14 cellular contexts compared by ENCODE assay signal in the genomic region with DNA sequence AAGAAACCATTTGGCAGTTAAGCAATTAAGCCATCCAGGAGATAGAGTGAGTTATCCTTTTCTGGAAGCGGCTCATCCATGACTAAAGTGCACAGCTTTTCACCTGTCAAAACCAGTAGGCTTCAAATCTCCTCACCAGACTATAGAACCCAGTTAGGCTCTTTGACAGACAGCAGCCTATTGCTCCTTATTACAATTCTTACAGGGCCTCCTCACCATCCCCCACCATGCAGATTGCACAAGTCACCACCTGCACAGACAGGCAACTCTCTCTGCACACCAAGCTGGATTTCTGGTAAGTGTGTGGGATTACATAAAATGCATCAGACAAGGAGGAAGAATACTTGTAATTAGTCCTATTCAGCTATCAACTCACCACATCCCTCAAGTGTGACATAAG.
DNase-seq lines count a peak whose midpoint lies in the region; ATAC-seq and TF ChIP-seq lines count a peak whose summit lies in the region.
"Had no signal": no experiment of that assay in that cellular context is flagged by ENCODE, and none has a peak within 500 bp of the region (broad histone marks: within the 10 kb centered on the region; RNA-seq: fewer than 3 reads in every experiment).

No MANE protein-coding gene starts in this region.

- no peaks in the 10 kb centered on the region for H3K9me3 ChIP-seq in left ventricle myocardium inferior (replicated peaks)
- no peaks in the 10 kb centered on the region for H3K9me3 ChIP-seq in hepatocyte (ENCODE audit: low read depth)
- H3K9me3 ChIP-seq: SJSA1, testis had no signal

- no peaks in the 10 kb centered on the region for H3K79me2 ChIP-seq in hepatocyte

- H3K9me3 Mint-ChIP-seq in activated T-helper 2 cell treated with anti-CD3 and anti-CD28 coated beads, Interferon-gamma antibody, Interleukin-2, Interleukin-4, amounts not matched to agents 10 μg/mL and 5 μg/mL and 100 μg/mL, durations not matched to agents 14 hours and 24 hours and 36 hours = no peaks in the 10 kb centered on the region

- whole genome bisulfite sequencing in hepatocyte (ENCODE audit: low lambda C conversion rate, missing lambda C conversion rate) = 100% methylated on average over 1 of the region's 1 CpG

- H3K9me2 ChIP-seq in hepatocyte (replicated peaks; ENCODE audit: insufficient read depth) = no peaks in the 10 kb centered on the region

- H3K27ac Mint-ChIP-seq in activated T-helper 2 cell treated with anti-CD3 and anti-CD28 coated beads, Interferon-gamma antibody, Interleukin-2, Interleukin-4, amounts not matched to agents 10 μg/mL and 5 μg/mL and 100 μg/mL, durations not matched to agents 14 hours and 24 hours and 36 hours = no peak overlapping the region
- H3K27ac Mint-ChIP-seq: activated CD8-positive, alpha-beta memory T cell treated with anti-CD3 and anti-CD28 coated beads, Interleukin-2, amount 10 ng/mL, durations not matched to agents 7 days and 5 days; memory B cell had no signal

- H3K27me3 Mint-ChIP-seq in activated T-helper 2 cell treated with anti-CD3 and anti-CD28 coated beads, Interferon-gamma antibody, Interleukin-2, Interleukin-4, amounts not matched to agents 10 μg/mL and 5 μg/mL and 100 μg/mL, durations not matched to agents 14 hours and 24 hours and 36 hours (ENCODE audit: low read depth) = peaks cover 21% of the 10 kb centered on the region
- H3K27me3 Mint-ChIP-seq: memory B cell had no signal

- H3K4me3 ChIP-seq in left ventricle myocardium inferior (no peak overlapping the region), hepatocyte (no peak overlapping the region)
- H3K4me3 ChIP-seq: SJSA1, testis had no signal

- H3K27ac ChIP-seq in left ventricle myocardium inferior (replicated peaks) (no peak overlapping the region), hepatocyte (no peak overlapping the region)
- H3K27ac ChIP-seq: SJSA1, testis had no signal

- H3K4me1 Mint-ChIP-seq in activated T-helper 2 cell treated with anti-CD3 and anti-CD28 coated beads, Interferon-gamma antibody, Interleukin-2, Interleukin-4, amounts not matched to agents 10 μg/mL and 5 μg/mL and 100 μg/mL, durations not matched to agents 14 hours and 24 hours and 36 hours (ENCODE audit: low read depth) = no peaks in the 10 kb centered on the region
- H3K4me1 Mint-ChIP-seq: activated CD8-positive, alpha-beta memory T cell treated with anti-CD3 and anti-CD28 coated beads, Interleukin-2, amount 10 ng/mL, durations not matched to agents 7 days and 5 days; memory B cell had no signal

- TF ChIP-seq CTCF in left ventricle myocardium inferior (IDR thresholded peaks at IDR 0.05; ENCODE audit: borderline replicate concordance) = no peak
- no peak for TF ChIP-seq CTCF in hepatocyte (IDR thresholded peaks at IDR 0.05; ENCODE audit: poor library complexity)

- intact Hi-C loops in Right ventricle myocardium superior (cut with DNase I) = no loop called here
- intact Hi-C loops in left ventricle myocardium inferior (cut with micrococcal nuclease) = no loop called here
- intact Hi-C loops in activated T-helper 2 cell treated with anti-CD3 and anti-CD28 coated beads, Interferon-gamma antibody, Interleukin-2, Interleukin-4, amounts not matched to agents 10 μg/mL and 5 μg/mL and 100 μg/mL, durations not matched to agents 14 hours and 24 hours and 36 hours (cut with micrococcal nuclease) = no loop called here

- no peak overlapping the region for H3K4me2 ChIP-seq in hepatocyte

- DNase-seq in Right ventricle myocardium superior (no peak), left ventricle myocardium inferior (no peak), SHP77 treated with DMSO at 0.1 percent for 48 hours (lab: John Stamatoyannopoulos, UW) (peak; percentile 17), hepatocyte (ENCODE audit: low spot score) (peak; percentile 39), midbrain (lab: John Stamatoyannopoulos, UW) (no peak)
- no peak for DNase-seq in activated T-helper 2 cell treated with anti-CD3 and anti-CD28 coated beads, Interferon-gamma antibody, Interleukin-2, Interleukin-4, amounts not matched to agents 10 μg/mL and 5 μg/mL and 100 μg/mL, durations not matched to agents 14 hours and 24 hours and 36 hours (ENCODE audit: low spot score)
- no peak for DNase-seq in stimulated activated CD4-positive, alpha-beta T cell treated with anti-CD3 and anti-CD28 coated beads, Interleukin-4, amount 100 ng/mL, for 1 hour
- DNase-seq: activated CD8-positive, alpha-beta memory T cell treated with anti-CD3 and anti-CD28 coated beads, Interleukin-2, amount 10 ng/mL, durations not matched to agents 7 days and 5 days; activated naive CD4-positive, alpha-beta T cell treated with anti-CD3 and anti-CD28 coated beads, Interleukin-2, amount 50 U/mL, for 16 hours; NCI-H526 treated with DMSO at 0.1 percent for 48 hours; testis had no signal

- H2AFZ ChIP-seq in hepatocyte = no peak overlapping the region

- ATAC-seq in Right ventricle myocardium superior (ENCODE audit: poor library complexity) = peak; percentile 34
- ATAC-seq in HG03521 (IDR thresholded peaks at IDR 0.05; ENCODE audit: unreplicated experiment) = no peak
- ATAC-seq: activated CD8-positive, alpha-beta memory T cell treated with anti-CD3 and anti-CD28 coated beads, Interleukin-2, amount 10 ng/mL, durations not matched to agents 7 days and 5 days had no signal

- H3K4me1 ChIP-seq in left ventricle myocardium inferior (no peaks in the 10 kb centered on the region), hepatocyte (ENCODE audit: insufficient read depth) (no peaks in the 10 kb centered on the region)
- H3K4me1 ChIP-seq: SJSA1, testis had no signal

- no peaks in the 10 kb centered on the region for H3K36me3 Mint-ChIP-seq in activated T-helper 2 cell treated with anti-CD3 and anti-CD28 coated beads, Interferon-gamma antibody, Interleukin-2, Interleukin-4, amounts not matched to agents 10 μg/mL and 5 μg/mL and 100 μg/mL, durations not matched to agents 14 hours and 24 hours and 36 hours (ENCODE audit: low read depth)
- H3K36me3 Mint-ChIP-seq: activated CD8-positive, alpha-beta memory T cell treated with anti-CD3 and anti-CD28 coated beads, Interleukin-2, amount 10 ng/mL, durations not matched to agents 7 days and 5 days had no signal

- H3K36me3 ChIP-seq in left ventricle myocardium inferior = no peaks in the 10 kb centered on the region
- H3K36me3 ChIP-seq in hepatocyte (replicated peaks; ENCODE audit: insufficient read depth, low read depth) = no peaks in the 10 kb centered on the region
- H3K36me3 ChIP-seq: SJSA1 had no signal

- no peaks in the 10 kb centered on the region for H4K20me1 ChIP-seq in hepatocyte (ENCODE audit: insufficient read depth, poor library complexity, severe bottlenecking)

- H3K27me3 ChIP-seq in left ventricle myocardium inferior (ENCODE audit: low read depth) (no peaks in the 10 kb centered on the region), hepatocyte (no peaks in the 10 kb centered on the region)
- H3K27me3 ChIP-seq: SJSA1, testis had no signal

- H3K4me3 Mint-ChIP-seq in activated T-helper 2 cell treated with anti-CD3 and anti-CD28 coated beads, Interferon-gamma antibody, Interleukin-2, Interleukin-4, amounts not matched to agents 10 μg/mL and 5 μg/mL and 100 μg/mL, durations not matched to agents 14 hours and 24 hours and 36 hours (ENCODE audit: low read depth) = no peak overlapping the region
- H3K4me3 Mint-ChIP-seq: activated CD8-positive, alpha-beta memory T cell treated with anti-CD3 and anti-CD28 coated beads, Interleukin-2, amount 10 ng/mL, durations not matched to agents 7 days and 5 days; memory B cell had no signal

Comparison
In these comparisons a context has a peak if more than half of its experiments do, and no peak if none do; other contexts are left out.
1. DNase-seq: peak in SHP77 treated with DMSO at 0.1 percent for 48 hours (single experiment) and hepatocyte (single experiment); none in Right ventricle myocardium superior (single experiment), left ventricle myocardium inferior (single experiment), midbrain (single experiment), activated T-helper 2 cell treated with anti-CD3 and anti-CD28 coated beads, Interferon-gamma antibody, Interleukin-2, Interleukin-4, amounts not matched to agents 10 μg/mL and 5 μg/mL and 100 μg/mL, durations not matched to agents 14 hours and 24 hours and 36 hours (single experiment) and stimulated activated CD4-positive, alpha-beta T cell treated with anti-CD3 and anti-CD28 coated beads, Interleukin-4, amount 100 ng/mL, for 1 hour (single experiment).